ENCODE assay signal across 1 cellular context in the genomic region with DNA sequence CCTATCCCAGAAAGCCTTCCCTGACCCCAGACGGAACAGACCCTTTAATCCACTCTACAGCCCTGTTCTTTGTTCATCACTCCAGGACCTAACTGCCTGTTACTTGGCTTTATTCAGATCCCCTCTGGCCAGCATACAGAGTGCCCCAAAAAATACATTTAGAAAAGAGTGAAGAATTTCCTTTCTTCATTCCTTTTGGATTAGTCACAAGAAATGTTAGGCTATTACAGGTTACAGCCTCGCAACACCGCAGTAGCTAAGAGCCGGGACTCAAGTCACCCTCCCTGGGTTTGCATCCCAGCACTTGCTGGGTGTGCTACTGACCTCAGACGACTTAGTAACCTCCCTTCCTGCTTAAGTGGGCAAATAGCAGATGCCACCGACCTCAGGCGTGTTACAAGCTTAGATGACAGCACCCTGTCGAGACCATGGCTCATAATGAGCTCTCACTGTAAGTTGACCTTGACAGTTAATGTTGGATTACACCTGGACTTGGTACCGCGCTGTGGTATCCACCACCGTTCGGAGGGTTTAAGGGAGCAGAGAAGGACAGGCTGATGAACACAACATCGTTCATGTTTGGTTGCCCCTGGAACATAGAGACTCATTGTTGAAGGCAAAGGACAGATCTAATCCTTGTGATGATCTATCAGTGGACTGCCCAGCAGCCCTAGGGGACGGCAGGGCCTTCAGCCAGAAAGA.
A peak's percentile ranks its signal among the peaks of the same experiment; 100 is the strongest.
TF ChIP-seq lines count a peak whose summit lies in the region.

No MANE protein-coding gene starts in this region.

TF ChIP-seq in HepG2, 621 proteins besides CTCF, POLR2A, EP300 and RAD21 (continued from another document and continues in another):
- no peak for TF ChIP-seq CHD2 (IDR thresholded peaks at IDR 0.05; ENCODE audit: low read depth, low read length)
- no peak for TF ChIP-seq ADNP (CRISPR knock-in tag; IDR thresholded peaks at IDR 0.05)
- TF ChIP-seq, protein P1, sequence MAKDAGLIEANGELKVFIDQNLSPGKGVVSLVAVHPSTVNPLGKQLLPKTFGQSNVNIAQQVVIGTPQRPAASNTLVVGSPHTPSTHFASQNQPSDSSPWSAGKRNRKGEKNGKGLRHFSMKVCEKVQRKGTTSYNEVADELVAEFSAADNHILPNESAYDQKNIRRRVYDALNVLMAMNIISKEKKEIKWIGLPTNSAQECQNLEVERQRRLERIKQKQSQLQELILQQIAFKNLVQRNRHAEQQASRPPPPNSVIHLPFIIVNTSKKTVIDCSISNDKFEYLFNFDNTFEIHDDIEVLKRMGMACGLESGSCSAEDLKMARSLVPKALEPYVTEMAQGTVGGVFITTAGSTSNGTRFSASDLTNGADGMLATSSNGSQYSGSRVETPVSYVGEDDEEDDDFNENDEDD (CRISPR knock-in tag; IDR thresholded peaks at IDR 0.05; ENCODE audit: borderline replicate concordance): 0 out of 2 replicates have a peak, but pooled peaks have one; percentile 23
- TF ChIP-seq, protein P2, sequence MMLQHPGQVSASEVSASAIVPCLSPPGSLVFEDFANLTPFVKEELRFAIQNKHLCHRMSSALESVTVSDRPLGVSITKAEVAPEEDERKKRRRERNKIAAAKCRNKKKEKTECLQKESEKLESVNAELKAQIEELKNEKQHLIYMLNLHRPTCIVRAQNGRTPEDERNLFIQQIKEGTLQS (CRISPR knock-in tag; IDR thresholded peaks at IDR 0.05): 0 out of 2 replicates have a peak, but pooled peaks have one; percentile 31
- peak; percentile 76 for TF ChIP-seq NCOA2 (CRISPR knock-in tag; IDR thresholded peaks at IDR 0.05)
- TF ChIP-seq NFE2L1 (CRISPR knock-in tag; IDR thresholded peaks at IDR 0.05; ENCODE audit: borderline replicate concordance): no peak
- peak; percentile 94; the same call in 1 of the 2 replicates for TF ChIP-seq TGIF2 (CRISPR knock-in tag; IDR thresholded peaks at IDR 0.05)
- no peak for TF ChIP-seq SNAI1 (CRISPR knock-in tag; IDR thresholded peaks at IDR 0.05; ENCODE audit: borderline replicate concordance)
- no peak for TF ChIP-seq RFX5 (IDR thresholded peaks at IDR 0.05; ENCODE audit: low read depth, low read length)
- TF ChIP-seq, protein P3, sequence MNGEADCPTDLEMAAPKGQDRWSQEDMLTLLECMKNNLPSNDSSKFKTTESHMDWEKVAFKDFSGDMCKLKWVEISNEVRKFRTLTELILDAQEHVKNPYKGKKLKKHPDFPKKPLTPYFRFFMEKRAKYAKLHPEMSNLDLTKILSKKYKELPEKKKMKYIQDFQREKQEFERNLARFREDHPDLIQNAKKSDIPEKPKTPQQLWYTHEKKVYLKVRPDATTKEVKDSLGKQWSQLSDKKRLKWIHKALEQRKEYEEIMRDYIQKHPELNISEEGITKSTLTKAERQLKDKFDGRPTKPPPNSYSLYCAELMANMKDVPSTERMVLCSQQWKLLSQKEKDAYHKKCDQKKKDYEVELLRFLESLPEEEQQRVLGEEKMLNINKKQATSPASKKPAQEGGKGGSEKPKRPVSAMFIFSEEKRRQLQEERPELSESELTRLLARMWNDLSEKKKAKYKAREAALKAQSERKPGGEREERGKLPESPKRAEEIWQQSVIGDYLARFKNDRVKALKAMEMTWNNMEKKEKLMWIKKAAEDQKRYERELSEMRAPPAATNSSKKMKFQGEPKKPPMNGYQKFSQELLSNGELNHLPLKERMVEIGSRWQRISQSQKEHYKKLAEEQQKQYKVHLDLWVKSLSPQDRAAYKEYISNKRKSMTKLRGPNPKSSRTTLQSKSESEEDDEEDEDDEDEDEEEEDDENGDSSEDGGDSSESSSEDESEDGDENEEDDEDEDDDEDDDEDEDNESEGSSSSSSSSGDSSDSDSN (CRISPR knock-in tag; IDR thresholded peaks at IDR 0.05): peak; percentile 54; the same call in 1 of the 2 replicates
- TF ChIP-seq MAF1 (CRISPR knock-in tag; IDR thresholded peaks at IDR 0.05; ENCODE audit: borderline replicate concordance): no peak
- TF ChIP-seq ZNF772 (CRISPR knock-in tag; IDR thresholded peaks at IDR 0.05): 0 out of 2 replicates have a peak, but pooled peaks have one; percentile 42
- no peak for TF ChIP-seq HMG20B (CRISPR knock-in tag; conservative IDR thresholded peaks at IDR 0.05)
- TF ChIP-seq REXO4 (CRISPR knock-in tag; IDR thresholded peaks at IDR 0.05; ENCODE audit: borderline replicate concordance): no peak
- TF ChIP-seq ZNF101 (CRISPR knock-in tag; IDR thresholded peaks at IDR 0.05; ENCODE audit: borderline replicate concordance, low read depth): no peak
- no peak for TF ChIP-seq HNRNPUL1 (IDR thresholded peaks at IDR 0.05; ENCODE audit: low read depth, low read length)
- TF ChIP-seq, protein P4, sequence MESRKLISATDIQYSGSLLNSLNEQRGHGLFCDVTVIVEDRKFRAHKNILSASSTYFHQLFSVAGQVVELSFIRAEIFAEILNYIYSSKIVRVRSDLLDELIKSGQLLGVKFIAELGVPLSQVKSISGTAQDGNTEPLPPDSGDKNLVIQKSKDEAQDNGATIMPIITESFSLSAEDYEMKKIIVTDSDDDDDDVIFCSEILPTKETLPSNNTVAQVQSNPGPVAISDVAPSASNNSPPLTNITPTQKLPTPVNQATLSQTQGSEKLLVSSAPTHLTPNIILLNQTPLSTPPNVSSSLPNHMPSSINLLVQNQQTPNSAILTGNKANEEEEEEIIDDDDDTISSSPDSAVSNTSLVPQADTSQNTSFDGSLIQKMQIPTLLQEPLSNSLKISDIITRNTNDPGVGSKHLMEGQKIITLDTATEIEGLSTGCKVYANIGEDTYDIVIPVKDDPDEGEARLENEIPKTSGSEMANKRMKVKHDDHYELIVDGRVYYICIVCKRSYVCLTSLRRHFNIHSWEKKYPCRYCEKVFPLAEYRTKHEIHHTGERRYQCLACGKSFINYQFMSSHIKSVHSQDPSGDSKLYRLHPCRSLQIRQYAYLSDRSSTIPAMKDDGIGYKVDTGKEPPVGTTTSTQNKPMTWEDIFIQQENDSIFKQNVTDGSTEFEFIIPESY (CRISPR knock-in tag; IDR thresholded peaks at IDR 0.05): peak; percentile 61; the same call in 1 of the 2 replicates
- no peak for TF ChIP-seq ZNF562 (CRISPR knock-in tag; IDR thresholded peaks at IDR 0.05; ENCODE audit: borderline replicate concordance)
- no peak for TF ChIP-seq ZNF709 (CRISPR knock-in tag; IDR thresholded peaks at IDR 0.05)
- no peak for TF ChIP-seq RFX3 (CRISPR knock-in tag; IDR thresholded peaks at IDR 0.05)
- no peak for TF ChIP-seq FOXA1 (IDR thresholded peaks at IDR 0.05)
- peak; percentile 67 for TF ChIP-seq FOXA1 (CRISPR knock-in tag; IDR thresholded peaks at IDR 0.05)
- no peak for TF ChIP-seq ZBTB10 (CRISPR knock-in tag; IDR thresholded peaks at IDR 0.05; ENCODE audit: borderline replicate concordance)
- TF ChIP-seq RXRB (CRISPR knock-in tag; IDR thresholded peaks at IDR 0.05; ENCODE audit: borderline replicate concordance): peak; percentile 90
- TF ChIP-seq ZNF160 (CRISPR knock-in tag; IDR thresholded peaks at IDR 0.05): no peak
- TF ChIP-seq ZNF678 (CRISPR knock-in tag; IDR thresholded peaks at IDR 0.05): no peak
- no peak for TF ChIP-seq SOX6 (IDR thresholded peaks at IDR 0.05)
- TF ChIP-seq SOX6 (CRISPR knock-in tag; IDR thresholded peaks at IDR 0.05): peak; percentile 79
- TF ChIP-seq, protein P5, sequence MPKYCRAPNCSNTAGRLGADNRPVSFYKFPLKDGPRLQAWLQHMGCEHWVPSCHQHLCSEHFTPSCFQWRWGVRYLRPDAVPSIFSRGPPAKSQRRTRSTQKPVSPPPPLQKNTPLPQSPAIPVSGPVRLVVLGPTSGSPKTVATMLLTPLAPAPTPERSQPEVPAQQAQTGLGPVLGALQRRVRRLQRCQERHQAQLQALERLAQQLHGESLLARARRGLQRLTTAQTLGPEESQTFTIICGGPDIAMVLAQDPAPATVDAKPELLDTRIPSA (CRISPR knock-in tag; IDR thresholded peaks at IDR 0.05; ENCODE audit: borderline replicate concordance): no peak
- TF ChIP-seq HOXA5 (CRISPR knock-in tag; IDR thresholded peaks at IDR 0.05): no peak
- no peak for TF ChIP-seq ZNF556 (CRISPR knock-in tag; IDR thresholded peaks at IDR 0.05; ENCODE audit: borderline replicate concordance)
- no peak for TF ChIP-seq ZNF879 (CRISPR knock-in tag; IDR thresholded peaks at IDR 0.05)
- no peak for TF ChIP-seq SRSF4 (IDR thresholded peaks at IDR 0.05; ENCODE audit: low read depth, low read length, poor library complexity, severe bottlenecking)
- peak; percentile 32 for TF ChIP-seq NR2F6 (IDR thresholded peaks at IDR 0.05)
- peak; percentile 83 for TF ChIP-seq NR2F6 (CRISPR knock-in tag; IDR thresholded peaks at IDR 0.05)
- no peak; the same call in 1 of the 2 replicates for TF ChIP-seq ZBTB26 (CRISPR knock-in tag; IDR thresholded peaks at IDR 0.05; ENCODE audit: borderline replicate concordance)
- TF ChIP-seq, protein P6, sequence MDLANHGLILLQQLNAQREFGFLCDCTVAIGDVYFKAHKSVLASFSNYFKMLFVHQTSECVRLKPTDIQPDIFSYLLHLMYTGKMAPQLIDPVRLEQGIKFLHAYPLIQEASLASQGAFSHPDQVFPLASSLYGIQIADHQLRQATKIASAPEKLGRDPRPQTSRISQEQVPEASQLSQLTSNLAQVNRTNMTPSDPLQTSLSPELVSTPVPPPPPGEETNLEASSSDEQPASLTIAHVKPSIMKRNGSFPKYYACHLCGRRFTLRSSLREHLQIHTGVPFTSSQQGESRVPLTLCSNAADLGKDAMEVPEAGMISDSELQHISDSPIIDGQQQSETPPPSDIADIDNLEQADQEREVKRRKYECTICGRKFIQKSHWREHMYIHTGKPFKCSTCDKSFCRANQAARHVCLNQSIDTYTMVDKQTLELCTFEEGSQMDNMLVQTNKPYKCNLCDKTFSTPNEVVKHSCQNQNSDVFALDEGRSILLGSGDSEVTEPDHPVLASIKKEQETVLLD (CRISPR knock-in tag; IDR thresholded peaks at IDR 0.05; ENCODE audit: low read depth): no peak
- TF ChIP-seq MED1 (CRISPR knock-in tag; IDR thresholded peaks at IDR 0.05): peak; percentile 88
- peak; percentile 79; the same call in 1 of the 2 replicates for TF ChIP-seq SSRP1 (CRISPR knock-in tag; IDR thresholded peaks at IDR 0.05)
- TF ChIP-seq SMAD3 (CRISPR knock-in tag; IDR thresholded peaks at IDR 0.05): no peak
- no peak for TF ChIP-seq CBX2 (IDR thresholded peaks at IDR 0.05; ENCODE audit: low read depth, low read length)
- TF ChIP-seq CBX2 (CRISPR knock-in tag; IDR thresholded peaks at IDR 0.05; ENCODE audit: low read depth): no peak
- TF ChIP-seq ZNF367 (CRISPR knock-in tag; IDR thresholded peaks at IDR 0.05; ENCODE audit: borderline replicate concordance): no peak
- peak; percentile 48; the same call in 1 of the 2 replicates for TF ChIP-seq ZNF737 (CRISPR knock-in tag; IDR thresholded peaks at IDR 0.05; ENCODE audit: borderline replicate concordance)
- peak; percentile 61; the same call in 1 of the 2 replicates for TF ChIP-seq ZSCAN31 (CRISPR knock-in tag; IDR thresholded peaks at IDR 0.05; ENCODE audit: low read depth)
- TF ChIP-seq ZNF704 (CRISPR knock-in tag; IDR thresholded peaks at IDR 0.05; ENCODE audit: borderline replicate concordance): no peak
- TF ChIP-seq, protein P7, sequence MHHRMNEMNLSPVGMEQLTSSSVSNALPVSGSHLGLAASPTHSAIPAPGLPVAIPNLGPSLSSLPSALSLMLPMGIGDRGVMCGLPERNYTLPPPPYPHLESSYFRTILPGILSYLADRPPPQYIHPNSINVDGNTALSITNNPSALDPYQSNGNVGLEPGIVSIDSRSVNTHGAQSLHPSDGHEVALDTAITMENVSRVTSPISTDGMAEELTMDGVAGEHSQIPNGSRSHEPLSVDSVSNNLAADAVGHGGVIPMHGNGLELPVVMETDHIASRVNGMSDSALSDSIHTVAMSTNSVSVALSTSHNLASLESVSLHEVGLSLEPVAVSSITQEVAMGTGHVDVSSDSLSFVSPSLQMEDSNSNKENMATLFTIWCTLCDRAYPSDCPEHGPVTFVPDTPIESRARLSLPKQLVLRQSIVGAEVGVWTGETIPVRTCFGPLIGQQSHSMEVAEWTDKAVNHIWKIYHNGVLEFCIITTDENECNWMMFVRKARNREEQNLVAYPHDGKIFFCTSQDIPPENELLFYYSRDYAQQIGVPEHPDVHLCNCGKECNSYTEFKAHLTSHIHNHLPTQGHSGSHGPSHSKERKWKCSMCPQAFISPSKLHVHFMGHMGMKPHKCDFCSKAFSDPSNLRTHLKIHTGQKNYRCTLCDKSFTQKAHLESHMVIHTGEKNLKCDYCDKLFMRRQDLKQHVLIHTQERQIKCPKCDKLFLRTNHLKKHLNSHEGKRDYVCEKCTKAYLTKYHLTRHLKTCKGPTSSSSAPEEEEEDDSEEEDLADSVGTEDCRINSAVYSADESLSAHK (CRISPR knock-in tag; IDR thresholded peaks at IDR 0.05; ENCODE audit: borderline replicate concordance): no peak
- TF ChIP-seq SPEN (CRISPR knock-in tag; IDR thresholded peaks at IDR 0.05; ENCODE audit: low read depth): peak; percentile 46; the same call in 1 of the 2 replicates
